In genomic region chr1:206864939-206865671, GRCh38 we compare ENCODE assay signal across 8 cellular contexts. TPM values are rescaled to one million over a fixed set of nuclear protein-coding genes. Genes with fewer than 3 reads are reported as not detected.
A peak's percentile ranks its signal among the peaks of the same experiment; 100 is the strongest.
DNase-seq lines count a peak whose midpoint lies in the region; ATAC-seq and TF ChIP-seq lines count a peak whose summit lies in the region.

IL20 (plus strand) TSS chr1:206865623; CDS start chr1:206865853, 230 bp downstream.

- H3K4me1 Mint-ChIP-seq in activated naive CD8-positive, alpha-beta T cell treated with anti-CD3 and anti-CD28 coated beads for 36 hours, result peaks cover 14% of the 10 kb centered on the region

- H3K36me3 ChIP-seq in DND-41 (ENCODE audit: insufficient read depth, low read length), result no peaks in the 10 kb centered on the region
- no peaks in the 10 kb centered on the region for H3K36me3 ChIP-seq in left ventricle myocardium inferior
- H3K36me3 ChIP-seq in gastrocnemius medialis, result no peaks in the 10 kb centered on the region

- TF ChIP-seq CTCF in DND-41 (IDR thresholded peaks at IDR 0.05; ENCODE audit: borderline replicate concordance, extremely low read depth, low read length, poor library complexity, severe bottlenecking) (peak; percentile 87), left ventricle myocardium inferior (IDR thresholded peaks at IDR 0.05; ENCODE audit: borderline replicate concordance) (peak; percentile 77), gastrocnemius medialis (IDR thresholded peaks at IDR 0.05 in 4 of 5, conservative IDR thresholded peaks at IDR 0.05 in 1 of 5) (peak; percentile 73 to 91 (median 82))

- H3K79me2 ChIP-seq in DND-41 (ENCODE audit: insufficient read depth, low read length), result no peaks in the 10 kb centered on the region

- H3K9me3 Mint-ChIP-seq in activated naive CD8-positive, alpha-beta T cell treated with anti-CD3 and anti-CD28 coated beads for 36 hours, result no peaks in the 10 kb centered on the region

- H3K9me3 ChIP-seq in DND-41 (ENCODE audit: insufficient read depth, low read length, severe bottlenecking) (no peaks in the 10 kb centered on the region), left ventricle myocardium inferior (replicated peaks) (no peaks in the 10 kb centered on the region), gastrocnemius medialis (no peaks in the 10 kb centered on the region)

- ATAC-seq in DND-41 (ENCODE audit: insufficient read depth, low read depth) (peak; percentile 72; the same call in 1 of the 3 replicates), gastrocnemius medialis (peak; percentile 89 to 96), HG03520 (IDR thresholded peaks at IDR 0.05; ENCODE audit: unreplicated experiment) (no peak), HG02623 (IDR thresholded peaks at IDR 0.05; ENCODE audit: unreplicated experiment) (no peak)

- no peak within 1 kb of the TSS for H3K4me2 ChIP-seq in DND-41 (ENCODE audit: insufficient read depth, low read length)

- H4K20me1 ChIP-seq in DND-41 (ENCODE audit: insufficient read depth, low read length), result no peaks in the 10 kb centered on the region

- intact Hi-C loops in left ventricle myocardium inferior (cut with micrococcal nuclease) (no loop called here), gastrocnemius medialis (cut with DNase I; ENCODE audit: low total_unique reads) (loop anchor here (1.0 kb wide), 1 partner anchor 47 kb away; no protein-coding TSS in a partner anchor)

- no peak within 1 kb of the TSS for H3K27ac Mint-ChIP-seq in activated naive CD8-positive, alpha-beta T cell treated with anti-CD3 and anti-CD28 coated beads for 36 hours

- in situ Hi-C loops in gastrocnemius medialis (cut with MboI; ENCODE audit: low sequenced_read_pairs in 4 of 4), result loop anchor here (10.0 kb wide), 1 partner anchor 50 kb away; no protein-coding TSS in a partner anchor

- H3K4me1 ChIP-seq in DND-41 (ENCODE audit: insufficient read depth, low read length), result no peaks in the 10 kb centered on the region
- no peaks in the 10 kb centered on the region for H3K4me1 ChIP-seq in left ventricle myocardium inferior
- H3K4me1 ChIP-seq in gastrocnemius medialis, result peaks cover 0 to 3% of the 10 kb centered on the region in 2 donors

- H3K4me3 ChIP-seq in DND-41 (ENCODE audit: low read depth in 1 of 2, low read length in 2 of 2) (no peak within 1 kb of the TSS), left ventricle myocardium inferior (no peak within 1 kb of the TSS), gastrocnemius medialis (no peak within 1 kb of the TSS)

- H3K27me3 Mint-ChIP-seq in activated naive CD8-positive, alpha-beta T cell treated with anti-CD3 and anti-CD28 coated beads for 36 hours, result peaks cover 4% of the 10 kb centered on the region

- TF ChIP-seq POLR2A in gastrocnemius medialis (IDR thresholded peaks at IDR 0.05), result no peak

- H3K4me3 Mint-ChIP-seq in activated naive CD8-positive, alpha-beta T cell treated with anti-CD3 and anti-CD28 coated beads for 36 hours, result no peak within 1 kb of the TSS

- no peak within 1 kb of the TSS for H3K27ac ChIP-seq in DND-41 (ENCODE audit: low read length)
- no peak within 1 kb of the TSS for H3K27ac ChIP-seq in left ventricle myocardium inferior (replicated peaks)
- H3K27ac ChIP-seq in gastrocnemius medialis, result peak within 1 kb of the TSS in 1 of 4 donors; percentile 44

- H2AFZ ChIP-seq in DND-41 (ENCODE audit: low read depth, low read length), result no peak within 1 kb of the TSS

- DNase-seq in DND-41 (peak; percentile 65), Kasumi-1 (lab: John Stamatoyannopoulos, UW) (peak; percentile 40), SKM-1 (lab: John Stamatoyannopoulos, UW; ENCODE audit: unreplicated experiment) (peak; percentile 78), left ventricle myocardium inferior (peak; percentile 68), gastrocnemius medialis (peak; percentile 54 to 84)
- peak; percentile 81 for DNase-seq in activated naive CD8-positive, alpha-beta T cell treated with anti-CD3 and anti-CD28 coated beads for 36 hours

- no peaks in the 10 kb centered on the region for H3K36me3 Mint-ChIP-seq in activated naive CD8-positive, alpha-beta T cell treated with anti-CD3 and anti-CD28 coated beads for 36 hours

- H3K27me3 ChIP-seq in DND-41 (ENCODE audit: insufficient read depth, low read length, poor library complexity) (no peaks in the 10 kb centered on the region), left ventricle myocardium inferior (ENCODE audit: low read depth) (peaks cover 15% of the 10 kb centered on the region), gastrocnemius medialis (no peaks in the 10 kb centered on the region)

- H3K9ac ChIP-seq in DND-41 (ENCODE audit: low read depth, low read length), result no peak within 1 kb of the TSS

RNA-seq across cellular contexts. Expression of gene IL20, which starts in this region (rescaled TPM):
- not detected for total RNA-seq in activated naive CD8-positive, alpha-beta T cell treated with anti-CD3 and anti-CD28 coated beads for 36 hours
- total RNA-seq in left ventricle myocardium inferior (not detected), gastrocnemius medialis (not detected)

Comparison
In these comparisons a context has a peak if more than half of its experiments do, and no peak if none do; other contexts are left out.
1. Peak in DNase-seq in activated naive CD8-positive, alpha-beta T cell treated with anti-CD3 and anti-CD28 coated beads for 36 hours; RNA of the gene not detected or under 1 TPM.
2. Peak in DNase-seq in left ventricle myocardium inferior; RNA of the gene not detected or under 1 TPM.
3. Peak in DNase-seq and ATAC-seq in gastrocnemius medialis; RNA of the gene not detected or under 1 TPM.